ENCODE assay signal across 8 cellular contexts in genomic region chr10:75234683-75235374, GRCh38. TPM values are rescaled to one million over a fixed set of nuclear protein-coding genes. Genes with fewer than 3 reads are reported as not detected.
DNase-seq lines count a peak whose midpoint lies in the region; ATAC-seq and TF ChIP-seq lines count a peak whose summit lies in the region.

No MANE protein-coding gene starts in this region.

- H3K27ac ChIP-seq in breast epithelium (peak overlapping the region; percentile 84 to 87), layer of hippocampus (ENCODE audit: low read depth, low read length) (peak overlapping the region; percentile 52)

- in situ Hi-C loops in HAP-1 (cut with MboI; ENCODE audit: low sequenced_read_pairs), result loop anchor here (10.0 kb wide), 1 partner anchor 970 kb away; no protein-coding TSS in a partner anchor

- H3K36me3 ChIP-seq in HAP-1 (replicated peaks), result peaks cover 37% of the 10 kb centered on the region
- H3K36me3 ChIP-seq in breast epithelium, result no peaks in the 10 kb centered on the region

- no peak for TF ChIP-seq POLR2A in breast epithelium (IDR thresholded peaks at IDR 0.05)

- H3K4me3 ChIP-seq in GM12864 (ENCODE audit: low read depth, low read length), result peak overlapping the region; percentile 80
- peak overlapping the region; percentile 63 for H3K4me3 ChIP-seq in HAP-1
- H3K4me3 ChIP-seq in breast epithelium, result peak overlapping the region; percentile 69 to 84 (median 73)

- peaks cover 10% of the 10 kb centered on the region for H3K4me1 ChIP-seq in HAP-1
- peaks cover 8 to 9% of the 10 kb centered on the region in 2 donors for H3K4me1 ChIP-seq in breast epithelium

- H3K9me3 ChIP-seq in HAP-1 (no peaks in the 10 kb centered on the region), breast epithelium (no peaks in the 10 kb centered on the region)

- DNase-seq in GM12864 (ENCODE audit: low read depth) (no peak), HAP-1 (ENCODE audit: low spot score in 2 of 2) (peak in 1 of 2 experiments; percentile 60), NCI-H69 (lab: John Stamatoyannopoulos, UW) (peak; percentile 77), breast epithelium (ENCODE audit: low spot score in 2 of 2) (no peak), NCI-H524 (lab: John Stamatoyannopoulos, UW) (no peak), DMS153 treated with DMSO at 0.1 percent for 48 hours (lab: John Stamatoyannopoulos, UW; ENCODE audit: unreplicated experiment) (no peak)
- no peak for DNase-seq in stimulated activated naive CD8-positive, alpha-beta T cell treated with anti-CD3 and anti-CD28 coated beads, Interleukin-15, Interleukin-2, amounts not matched to agents 100 U/mL and 50 U/mL, for 24 hours

- H3K27me3 ChIP-seq in HAP-1 (ENCODE audit: low read depth) (no peaks in the 10 kb centered on the region), breast epithelium (no peaks in the 10 kb centered on the region), layer of hippocampus (ENCODE audit: control insufficient read depth, insufficient read depth, low read length) (no peaks in the 10 kb centered on the region)

- TF ChIP-seq CTCF in GM12864 (IDR thresholded peaks at IDR 0.05; ENCODE audit: low read depth, low read length, missing control alignments), result no peak
- no peak for TF ChIP-seq CTCF in breast epithelium (IDR thresholded peaks at IDR 0.05)

- ATAC-seq in stimulated activated naive CD8-positive, alpha-beta T cell treated with anti-CD3 and anti-CD28 coated beads, Interleukin-15, Interleukin-2, amounts not matched to agents 100 U/mL and 50 U/mL, for 24 hours, result peak; percentile 2

- intact Hi-C loops in breast epithelium (cut with DNase I; ENCODE audit: low total_unique reads), result loop anchor here (10.0 kb wide), 1 partner anchor 130 kb away; a partner anchor contains a TSS

RNA-seq across cellular contexts. Expression of gene COMTD1, which starts 0.9 kb away (rescaled TPM):
- total RNA-seq in breast epithelium, result 10 to 100 TPM; 21.0 to 28.5 (median 21.7) TPM

RNA-seq across cellular contexts. Expression of gene VDAC2, which starts 24.2 kb away (rescaled TPM):
- total RNA-seq in breast epithelium, result 100 to 1,000 TPM in 1 of 3 donors, 10 to 100 TPM in 2; 86.2 to 127 (median 91.6) TPM
